In genomic region chr5:82163459-82164108, GRCh38 we compare ENCODE assay signal across 14 cellular contexts.
DNase-seq lines count a peak whose midpoint lies in the region; ATAC-seq, FAIRE-seq and TF ChIP-seq lines count a peak whose summit lies in the region.
"Had no signal": no experiment of that assay in that cellular context is flagged by ENCODE, and none has a peak within 500 bp of the region (broad histone marks: within the 10 kb centered on the region; RNA-seq: fewer than 3 reads in every experiment).

No MANE protein-coding gene starts in this region.

- no peak overlapping the region for H3K23ac ChIP-seq in H9 (ENCODE audit: insufficient read length, low read depth, low read length)

- no peak overlapping the region for H4K5ac ChIP-seq in H9 (ENCODE audit: insufficient read length, low read depth, low read length)

- H3K36me3 ChIP-seq in GM12878 (ENCODE audit: control insufficient read depth in 2 of 2, insufficient read depth in 2 of 2, low read length in 1 of 2) = no peaks in the 10 kb centered on the region
- H3K36me3 ChIP-seq: prostate gland, stomach had no signal

- CTCF ChIA-PET in GM12878 (lab: Yijun Ruan, JAX) = interaction anchor here (0.9 to 3.6 kb wide), 21 partner anchors 11 to 864 kb away, joined by 3 to 113 read pairs (median 14); partner anchors contain the start of gene ZCCHC9

- no peak overlapping the region for H3K56ac ChIP-seq in H9 (ENCODE audit: insufficient read length, low read depth, low read length)

- H3T11ph ChIP-seq in H9 (ENCODE audit: low read length) = no peak overlapping the region

- in situ Hi-C loops in GM12878 (cut with MboI) = no loop called here

- H2BK15ac ChIP-seq in H9 (ENCODE audit: low read depth, low read length) = no peak overlapping the region

- POLR2A ChIA-PET in GM12878 (lab: Charles Lee) = interaction anchor here (1.0 to 2.0 kb wide), 3 partner anchors 57 to 313 kb away, joined by 3 to 6 read pairs (median 3); no protein-coding TSS in a partner anchor

- H3K4me1 ChIP-seq in H9 (ENCODE audit: insufficient read depth, low read length) (peaks cover 5% of the 10 kb centered on the region; the same call in 1 of the 2 replicates), GM12878 (ENCODE audit: control insufficient read depth, insufficient read depth, low read length) (0 out of 2 replicates have a peak, but pooled peaks cover 4% of the 10 kb centered on the region)

- H2BK20ac ChIP-seq in H9 (ENCODE audit: low read depth, low read length, poor library complexity, severe bottlenecking) = no peak overlapping the region

- no peak overlapping the region for H3K27ac ChIP-seq in H9 (ENCODE audit: insufficient read length, low read depth, low read length)
- H3K27ac ChIP-seq in GM12878 (ENCODE audit: control insufficient read depth, insufficient read depth) = no peak overlapping the region
- H3K27ac ChIP-seq: prostate gland had no signal

- no peak overlapping the region for H2AFZ ChIP-seq in H9 (ENCODE audit: low read length)
- H2AFZ ChIP-seq in GM12878 (ENCODE audit: control insufficient read depth, low read depth, low read length) = peak overlapping the region; percentile 44; the same call in 1 of the 2 replicates

- no peak overlapping the region for H4K91ac ChIP-seq in H9 (ENCODE audit: insufficient read length, low read depth, low read length)

- no peak overlapping the region for H3K18ac ChIP-seq in H9 (ENCODE audit: insufficient read length, low read depth, low read length)

- no peak overlapping the region for H3K4me3 ChIP-seq in GM12878
- no peak overlapping the region for H3K4me3 ChIP-seq in foreskin fibroblast (ENCODE audit: low read depth in 1 of 2, low read length in 2 of 2)
- H3K4me3 ChIP-seq: prostate gland, stomach had no signal

- H3K9me3 ChIP-seq in H9 (ENCODE audit: control insufficient read depth, low read depth, low read length) (no peaks in the 10 kb centered on the region), GM12878 (replicated peaks; ENCODE audit: control insufficient read depth, insufficient read depth, low read length) (no peaks in the 10 kb centered on the region)
- H3K9me3 ChIP-seq: prostate gland, stomach had no signal

- ATAC-seq in GM12878 (peak; percentile 42), HG03045 (IDR thresholded peaks at IDR 0.05; ENCODE audit: unreplicated experiment) (no peak)
- ATAC-seq: Right ventricle myocardium inferior had no signal

- H2BK12ac ChIP-seq in H9 (ENCODE audit: insufficient read length, low read depth, low read length) = no peak overlapping the region

- no peak overlapping the region for H2AK5ac ChIP-seq in H9 (ENCODE audit: insufficient read length, low read length)

- H2BK5ac ChIP-seq in H9 (ENCODE audit: insufficient read length, low read length) = no peak overlapping the region

- no peaks in the 10 kb centered on the region for H3K9me3 Mint-ChIP-seq in H9

- no peak for TF ChIP-seq EP300 in GM12878 (IDR thresholded peaks at IDR 0.05; ENCODE audit: borderline replicate concordance in 1 of 2, control insufficient read depth in 1 of 2, low read depth in 2 of 2, low read length in 2 of 2)

- RAD21 ChIA-PET in GM12878 (lab: Charles Lee; ENCODE audit: unreplicated experiment) = interaction anchor here (0.6 to 3.6 kb wide), 23 partner anchors 10 to 864 kb away, joined by 3 to 113 read pairs (median 8); partner anchors contain the start of gene SSBP2

- H3K4me3 Mint-ChIP-seq in H9 = no peak overlapping the region

- no peaks in the 10 kb centered on the region for H4K20me1 ChIP-seq in H9 (ENCODE audit: control insufficient read depth, insufficient read depth, insufficient read length)
- no peaks in the 10 kb centered on the region for H4K20me1 ChIP-seq in GM12878 (ENCODE audit: control insufficient read depth, insufficient read depth)

- TF ChIP-seq RAD21 in GM12878 (IDR thresholded peaks at IDR 0.05; ENCODE audit: insufficient read depth, low read depth, low read length) = no peak

- no peak overlapping the region for H3K4ac ChIP-seq in H9 (ENCODE audit: low read depth, low read length)

- SMC1A ChIA-PET in GM12878 (lab: Charles Lee; ENCODE audit: uncharacterized antibody, unreplicated experiment) = interaction anchor here (0.7 to 3.6 kb wide), 40 partner anchors 9 to 737 kb away, joined by 3 to 122 read pairs (median 6); partner anchors contain the start of genes RPS23 and SSBP2

- H3K9ac ChIP-seq in H9 (ENCODE audit: extremely low read depth, insufficient read length, low read length) (no peak overlapping the region), GM12878 (ENCODE audit: control insufficient read depth, insufficient read depth, low read length) (no peak overlapping the region)

- BruUV-seq in GM12878 (replicated peaks; lab: Mats Ljungman, UMichigan) = no TSS peak

- H3K27ac Mint-ChIP-seq in H9 = 0 out of 7 replicates have a peak overlapping the region, but pooled peaks of 2 of the 3 experiments have one; percentile 30 to 33

- H3K4me2 ChIP-seq in H9 (ENCODE audit: insufficient read depth, insufficient read length, low read length) (no peak overlapping the region), GM12878 (ENCODE audit: control insufficient read depth, insufficient read depth) (no peak overlapping the region)

- H3K27me3 ChIP-seq in H9 (ENCODE audit: insufficient read depth, low read length) (no peaks in the 10 kb centered on the region), GM12878 (replicated peaks in 1 of 2; ENCODE audit: control insufficient read depth in 2 of 2, insufficient read depth in 2 of 2, low read length in 1 of 2) (no peaks in the 10 kb centered on the region)
- H3K27me3 ChIP-seq: stomach had no signal

- no peak overlapping the region for H3K14ac ChIP-seq in H9 (ENCODE audit: insufficient read depth, low read length)

- no peaks in the 10 kb centered on the region for H3K23me2 ChIP-seq in H9 (ENCODE audit: insufficient read length, low read depth, low read length, poor library complexity, severe bottlenecking)

- TF ChIP-seq POLR2A in GM12878 (IDR thresholded peaks at IDR 0.05; ENCODE audit: low read depth, low read length) = no peak

- no peak overlapping the region for H4K8ac ChIP-seq in H9 (replicated peaks; ENCODE audit: insufficient read length, low read depth, low read length)

- TF ChIP-seq CTCF in H9 (conservative IDR thresholded peaks at IDR 0.05) (no peak), GM12878 (IDR thresholded peaks at IDR 0.05 in 2 of 3, conservative IDR thresholded peaks at IDR 0.05 in 1 of 3; ENCODE audit: control insufficient read depth in 2 of 3, extremely low read depth in 1 of 3, insufficient read depth in 1 of 3, low read depth in 3 of 3, low read length in 3 of 3) (no peak), foreskin fibroblast (IDR thresholded peaks at IDR 0.05; ENCODE audit: low read depth, low read length) (no peak)

- no peak for FAIRE-seq in GM12878 (lab: Jason Lieb, UNC)
- FAIRE-seq: TTC549 had no signal

- no peaks in the 10 kb centered on the region for H3K79me1 ChIP-seq in H9 (ENCODE audit: insufficient read depth, low read depth, low read length, poor library complexity, severe bottlenecking)

- no peak for DNase-seq in H9
- DNase-seq in GM12878 (ENCODE audit: low read depth, low spot score) = no peak
- DNase-seq in foreskin fibroblast = peak; percentile 34 to 68
- DNase-seq in superior temporal gyrus (ENCODE audit: extremely low spot score) = peak; percentile 22
- no peak for DNase-seq in GF-D8 (lab: John Stamatoyannopoulos, UW)
- no peak for DNase-seq in activated CD8-positive, alpha-beta memory T cell treated with anti-CD3 and anti-CD28 coated beads, Interleukin-2, amount 50 U/mL, for 48 hours
- no peak for DNase-seq in NCI-H2029 treated with DMSO at 0.1 percent for 48 hours (lab: John Stamatoyannopoulos, UW)
- DNase-seq: NCI-H1694 treated with DMSO at 0.1 percent for 48 hours; stimulated activated CD4-positive, alpha-beta T cell treated with anti-CD3 and anti-CD28 coated beads, Interleukin-4, amount 100 ng/mL, for 24 hours; stomach had no signal

- H3K27me3 Mint-ChIP-seq in H9 (ENCODE audit: low read depth) = no peaks in the 10 kb centered on the region

- H3K4me1 Mint-ChIP-seq in H9 = peaks cover 29 to 41% of the 10 kb centered on the region in 2 experiments

- H2BK120ac ChIP-seq in H9 (ENCODE audit: low read depth, low read length, poor library complexity, severe bottlenecking) = no peak overlapping the region

- intact Hi-C loops in GM12878 (cut with micrococcal nuclease; ENCODE audit: unreplicated experiment) = no loop called here

- H3K36me3 Mint-ChIP-seq in H9 (ENCODE audit: insufficient read depth in 1 of 3, low read depth in 3 of 3) = no peaks in the 10 kb centered on the region

- H3K79me2 ChIP-seq in H9 (ENCODE audit: insufficient read depth, low read length) (no peaks in the 10 kb centered on the region), GM12878 (ENCODE audit: control insufficient read depth, insufficient read depth, low read length) (no peaks in the 10 kb centered on the region)

TF ChIP-seq in GM12878, 131 proteins besides CTCF, POLR2A, EP300 and RAD21:
- TF ChIP-seq MTA2 (IDR thresholded peaks at IDR 0.05; ENCODE audit: low read depth) (peak; percentile 53), NKRF (conservative IDR thresholded peaks at IDR 0.05) (no peak)

Comparison
In these comparisons a context has a peak if more than half of its experiments do, and no peak if none do; other contexts are left out.
1. DNase-seq: peak in foreskin fibroblast (2 of 2) and superior temporal gyrus (single experiment); none in H9 (single experiment), GM12878 (single experiment), GF-D8 (single experiment), activated CD8-positive, alpha-beta memory T cell treated with anti-CD3 and anti-CD28 coated beads, Interleukin-2, amount 50 U/mL, for 48 hours (single experiment) and NCI-H2029 treated with DMSO at 0.1 percent for 48 hours (single experiment).